ENCODE assay signal across 1 cellular context in the genomic region with DNA sequence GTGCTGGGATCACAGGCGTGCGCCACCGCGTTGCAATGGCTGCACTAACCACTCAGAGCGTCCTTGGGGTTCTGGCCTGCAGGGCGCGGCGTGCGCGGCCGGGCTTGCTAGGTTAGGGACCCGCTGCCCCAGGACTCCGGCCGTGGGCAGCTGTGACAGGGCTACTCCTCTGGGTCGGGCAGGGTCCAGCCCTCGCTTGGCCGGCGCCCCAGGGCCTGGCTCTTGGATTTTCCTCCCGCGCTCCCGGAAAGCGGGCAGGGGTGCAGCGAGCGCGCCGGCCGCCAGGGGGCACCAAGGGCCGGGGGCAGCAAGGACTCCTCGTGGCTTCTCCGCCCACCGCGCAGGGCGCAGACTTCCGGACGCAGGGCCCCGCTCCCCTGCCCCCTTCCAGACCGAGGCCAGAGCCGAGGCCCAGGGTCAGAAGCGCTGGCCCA.
A peak's percentile ranks its signal among the peaks of the same experiment; 100 is the strongest.
TF ChIP-seq lines count a peak whose summit lies in the region.

No MANE protein-coding gene starts in this region.

TF ChIP-seq in WTC11, 78 proteins besides CTCF, POLR2A, EP300 and RAD21 (continued from another document):
- 0 out of 2 replicates have a peak, but pooled peaks have one; percentile 21 for TF ChIP-seq USF2 (CRISPR knock-in tag; IDR thresholded peaks at IDR 0.05)
- TF ChIP-seq, protein P1, sequence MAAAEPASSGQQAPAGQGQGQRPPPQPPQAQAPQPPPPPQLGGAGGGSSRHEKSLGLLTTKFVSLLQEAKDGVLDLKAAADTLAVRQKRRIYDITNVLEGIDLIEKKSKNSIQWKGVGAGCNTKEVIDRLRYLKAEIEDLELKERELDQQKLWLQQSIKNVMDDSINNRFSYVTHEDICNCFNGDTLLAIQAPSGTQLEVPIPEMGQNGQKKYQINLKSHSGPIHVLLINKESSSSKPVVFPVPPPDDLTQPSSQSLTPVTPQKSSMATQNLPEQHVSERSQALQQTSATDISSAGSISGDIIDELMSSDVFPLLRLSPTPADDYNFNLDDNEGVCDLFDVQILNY (CRISPR knock-in tag; IDR thresholded peaks at IDR 0.05): 0 out of 2 replicates have a peak, but pooled peaks have one; percentile 27
